In the genomic region with DNA sequence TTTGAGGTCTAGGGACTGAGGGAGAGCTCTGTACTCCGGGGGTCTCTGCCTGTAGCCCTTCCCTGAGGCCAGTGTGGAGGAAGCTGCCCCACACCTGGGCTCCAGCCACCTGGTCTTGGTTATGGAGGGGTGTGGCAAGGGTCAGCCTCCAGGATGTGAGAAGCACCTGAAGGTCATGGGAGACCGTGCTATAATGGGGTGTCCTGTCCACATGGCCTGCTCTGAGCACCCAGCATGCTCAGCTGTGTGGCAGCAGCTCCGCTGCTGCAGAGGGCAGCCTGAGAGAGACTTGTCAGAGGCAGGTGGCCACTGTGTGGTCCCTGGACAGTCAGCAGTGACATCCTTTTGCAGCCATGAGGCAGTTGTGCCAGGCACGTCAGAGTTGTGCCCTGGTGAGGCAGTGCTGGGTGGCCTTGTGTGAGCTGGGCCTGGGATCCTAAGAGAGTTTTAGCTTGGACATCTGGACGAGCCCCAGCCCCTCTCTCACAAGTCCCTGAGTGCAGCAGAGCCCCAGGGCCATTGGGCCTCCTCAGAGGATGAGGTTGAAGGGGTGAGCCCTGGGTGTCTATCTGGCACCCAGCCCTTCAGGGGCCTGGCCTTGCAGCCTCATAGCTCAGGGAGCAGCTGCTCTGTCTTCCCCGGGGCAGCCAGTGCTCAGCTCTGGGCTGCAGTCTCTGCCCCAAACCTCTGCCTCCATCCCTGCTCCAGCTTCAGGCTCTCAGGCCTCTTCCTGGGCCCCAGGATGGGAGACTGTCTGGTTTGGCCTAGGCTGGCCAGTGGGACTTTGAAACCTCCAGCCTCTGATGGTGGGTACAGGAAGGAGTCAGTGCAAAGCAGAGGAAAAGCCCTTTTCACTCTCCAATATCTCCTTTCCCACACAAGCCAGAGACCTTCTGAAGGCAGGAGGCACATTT, we compare ENCODE assay signal across 20 cellular contexts. TPM values are rescaled to one million over a fixed set of nuclear protein-coding genes. Genes with fewer than 3 reads are reported as not detected.
A peak's percentile ranks its signal among the peaks of the same experiment; 100 is the strongest.
DNase-seq lines count a peak whose midpoint lies in the region; ATAC-seq and TF ChIP-seq lines count a peak whose summit lies in the region.
"Had no signal": no experiment of that assay in that cellular context is flagged by ENCODE, and none has a peak within 500 bp of the region (broad histone marks: within the 10 kb centered on the region; RNA-seq: fewer than 3 reads in every experiment).

No MANE protein-coding gene starts in this region.

- H3K4me3 ChIP-seq in SK-N-SH (ENCODE audit: low read depth in 2 of 2, low read length in 1 of 2) (no peak overlapping the region), duodenal mucosa (ENCODE audit: low read depth in 1 of 2, low read length in 2 of 2) (no peak overlapping the region), neural progenitor cell (no peak overlapping the region), testis (no peak overlapping the region)
- H3K4me3 ChIP-seq: thoracic aorta had no signal

- H4K20me1 ChIP-seq in SK-N-SH (ENCODE audit: insufficient read depth) = no peaks in the 10 kb centered on the region
- no peaks in the 10 kb centered on the region for H4K20me1 ChIP-seq in neural progenitor cell (ENCODE audit: low read depth)

- H3K36me3 ChIP-seq in SK-N-SH (replicated peaks in 1 of 2; ENCODE audit: control insufficient read depth in 1 of 2, insufficient read depth in 2 of 2, low read length in 1 of 2) (peaks cover 0 to 4% of the 10 kb centered on the region in 2 experiments), duodenal mucosa (ENCODE audit: control insufficient read depth in 1 of 2, insufficient read depth in 2 of 2, low read length in 2 of 2) (peaks cover 12% of the 10 kb centered on the region in 2 donors), neural progenitor cell (no peaks in the 10 kb centered on the region), testis (ENCODE audit: low read depth, missing control alignments) (no peaks in the 10 kb centered on the region)

- no peak for TF ChIP-seq EP300 in SK-N-SH (IDR thresholded peaks at IDR 0.05; ENCODE audit: borderline replicate concordance in 1 of 2, low read depth in 1 of 2, low read length in 1 of 2)

- H3K4me1 ChIP-seq in SK-N-SH (ENCODE audit: control insufficient read depth in 1 of 2, insufficient read depth in 2 of 2, low read depth in 1 of 2, low read length in 1 of 2) (peaks cover 0 to 24% of the 10 kb centered on the region in 2 experiments; a peak in 1 of 4 replicates), duodenal mucosa (ENCODE audit: control insufficient read depth in 1 of 2, insufficient read depth in 2 of 2, low read length in 2 of 2) (peaks cover 0 to 4% of the 10 kb centered on the region in 2 donors), neural progenitor cell (peaks cover 9% of the 10 kb centered on the region), testis (peaks cover 35% of the 10 kb centered on the region)
- H3K4me1 ChIP-seq: foreskin keratinocyte had no signal

- H3K9me3 ChIP-seq in SK-N-SH = no peaks in the 10 kb centered on the region
- no peaks in the 10 kb centered on the region for H3K9me3 ChIP-seq in duodenal mucosa (ENCODE audit: control insufficient read depth in 1 of 2, low read length in 2 of 2)
- H3K9me3 ChIP-seq in neural progenitor cell (ENCODE audit: low read depth) = no peaks in the 10 kb centered on the region
- H3K9me3 ChIP-seq in testis = no peaks in the 10 kb centered on the region
- H3K9me3 ChIP-seq: thoracic aorta had no signal

- H3F3A ChIP-seq in SK-N-SH (replicated peaks; ENCODE audit: insufficient read depth) (no peaks in the 10 kb centered on the region), neural progenitor cell (ENCODE audit: low read depth) (no peaks in the 10 kb centered on the region)

- in situ Hi-C loops in KBM-7 (cut with MboI; ENCODE audit: low pct_unique_long_range_greater_than_20kb, low sequenced_read_pairs) = no loop called here

- H3K9me2 ChIP-seq in SK-N-SH = no peaks in the 10 kb centered on the region

- intact Hi-C loops in testis (cut with DNase I; ENCODE audit: low total_unique reads) = no loop called here

- TF ChIP-seq RAD21 in SK-N-SH (IDR thresholded peaks at IDR 0.05; ENCODE audit: low read length) = no peak

- ATAC-seq in naive thymus-derived CD8-positive, alpha-beta T cell = no peak
- ATAC-seq in HG03469 (IDR thresholded peaks at IDR 0.05; ENCODE audit: unreplicated experiment) (no peak), GM21528 (IDR thresholded peaks at IDR 0.05; ENCODE audit: low FRiP score, unreplicated experiment) (no peak)
- ATAC-seq: activated naive CD4-positive, alpha-beta T cell treated with anti-CD3 and anti-CD28 coated beads, Interleukin-2, amount 50 U/mL, for 72 hours; foreskin keratinocyte; natural killer cell had no signal

- no peak overlapping the region for H3K4me2 ChIP-seq in SK-N-SH
- H3K4me2 ChIP-seq in neural progenitor cell = no peak overlapping the region

- CTCF ChIA-PET in SK-N-SH (lab: Yijun Ruan, JAX) = interaction anchor here (1.0 to 15.6 kb wide), 6 partner anchors 11 to 69 kb away, joined by 3 to 279 read pairs (median 4); a partner anchor contains a TSS

- TF ChIP-seq POLR2A in testis (IDR thresholded peaks at IDR 0.05) = no peak

- peaks cover 2% of the 10 kb centered on the region for H3K27me3 Mint-ChIP-seq in neural progenitor cell (ENCODE audit: insufficient read depth, low read depth)
- no peaks in the 10 kb centered on the region for H3K27me3 Mint-ChIP-seq in naive thymus-derived CD8-positive, alpha-beta T cell

- H3K4me1 Mint-ChIP-seq in neural progenitor cell = peaks cover 7% of the 10 kb centered on the region
- H3K4me1 Mint-ChIP-seq in naive thymus-derived CD8-positive, alpha-beta T cell = peaks cover 0 to 5% (median 0%) of the 10 kb centered on the region in 4 donors
- H3K4me1 Mint-ChIP-seq: natural killer cell had no signal

- 62% methylated on average over 4 of the region's 6 CpGs for WGBS in SK-N-SH (ENCODE audit: low lambda C conversion rate)
- WGBS in testis, 2 donors = 50 to 63% methylated on average over 3 to 6 of the region's 6 CpGs

- no peak overlapping the region for H3K27ac Mint-ChIP-seq in neural progenitor cell
- no peak overlapping the region for H3K27ac Mint-ChIP-seq in naive thymus-derived CD8-positive, alpha-beta T cell
- H3K27ac Mint-ChIP-seq: activated CD4-positive, alpha-beta T cell treated with anti-CD3 and anti-CD28 coated beads, Interleukin-2, amount 10 ng/mL, durations not matched to agents 7 days and 5 days; activated naive CD4-positive, alpha-beta T cell treated with anti-CD3 and anti-CD28 coated beads, Interleukin-2, amount 50 U/mL, for 72 hours; natural killer cell had no signal

- H3K27ac ChIP-seq in SK-N-SH (ENCODE audit: low read depth in 2 of 2, low read length in 1 of 2) (peak overlapping the region in 1 of 2 experiments; percentile 64; a peak in 1 of 4 replicates), duodenal mucosa (ENCODE audit: low read depth, low read length) (peak overlapping the region; percentile 10), neural progenitor cell (no peak overlapping the region), testis (peak overlapping the region; percentile 81 to 92)
- H3K27ac ChIP-seq: C4-2B, foreskin keratinocyte, thoracic aorta had no signal

- TF ChIP-seq CTCF in SK-N-SH (IDR thresholded peaks at IDR 0.05) (no peak), neural progenitor cell (IDR thresholded peaks at IDR 0.05) (no peak), testis (IDR thresholded peaks at IDR 0.05) (no peak)

- no peaks in the 10 kb centered on the region for H3K36me3 Mint-ChIP-seq in neural progenitor cell
- H3K36me3 Mint-ChIP-seq in naive thymus-derived CD8-positive, alpha-beta T cell = no peaks in the 10 kb centered on the region
- H3K36me3 Mint-ChIP-seq: natural killer cell had no signal

- no peaks in the 10 kb centered on the region for H3K9me3 Mint-ChIP-seq in neural progenitor cell
- no peaks in the 10 kb centered on the region for H3K9me3 Mint-ChIP-seq in naive thymus-derived CD8-positive, alpha-beta T cell
- H3K9me3 Mint-ChIP-seq: activated CD4-positive, alpha-beta T cell treated with anti-CD3 and anti-CD28 coated beads, Interleukin-2, amount 10 ng/mL, durations not matched to agents 7 days and 5 days; activated naive CD4-positive, alpha-beta T cell treated with anti-CD3 and anti-CD28 coated beads, Interleukin-2, amount 50 U/mL, for 72 hours; natural killer cell had no signal

- H3K79me2 ChIP-seq in SK-N-SH (ENCODE audit: insufficient read depth) (no peaks in the 10 kb centered on the region), neural progenitor cell (ENCODE audit: low read depth) (no peaks in the 10 kb centered on the region)

- POLR2A ChIA-PET in SK-N-SH (lab: Yijun Ruan, JAX) = interaction anchor here (0.5 to 1.5 kb wide), 5 partner anchors 12 to 44 kb away, joined by 3 to 5 read pairs (median 4); no protein-coding TSS in a partner anchor
- POLR2A ChIA-PET in naive thymus-derived CD8-positive, alpha-beta T cell (lab: Charles Lee) = no interaction called here

- no peak overlapping the region for H3K4me3 Mint-ChIP-seq in neural progenitor cell
- no peak overlapping the region for H3K4me3 Mint-ChIP-seq in naive thymus-derived CD8-positive, alpha-beta T cell
- H3K4me3 Mint-ChIP-seq: activated CD4-positive, alpha-beta T cell treated with anti-CD3 and anti-CD28 coated beads, Interleukin-2, amount 10 ng/mL, durations not matched to agents 7 days and 5 days; natural killer cell had no signal

- H3K9ac ChIP-seq in SK-N-SH (no peak overlapping the region), duodenal mucosa (ENCODE audit: low read depth in 1 of 2, low read length in 2 of 2) (no peak overlapping the region), neural progenitor cell (peak overlapping the region; percentile 22)

- H2AFZ ChIP-seq in SK-N-SH (ENCODE audit: low read depth) (no peak overlapping the region), neural progenitor cell (replicated peaks) (peak overlapping the region; percentile 95)

- H3K27me3 ChIP-seq in SK-N-SH (ENCODE audit: insufficient read depth) (no peaks in the 10 kb centered on the region), duodenal mucosa (ENCODE audit: control insufficient read depth in 1 of 2, insufficient read depth in 2 of 2, low read length in 2 of 2) (no peaks in the 10 kb centered on the region), neural progenitor cell (peaks cover 18% of the 10 kb centered on the region), testis (no peaks in the 10 kb centered on the region)
- H3K27me3 ChIP-seq: foreskin keratinocyte had no signal

- DNase-seq in SK-N-SH = peak; percentile 57
- DNase-seq in neural progenitor cell (ENCODE audit: low spot score) = no peak
- no peak for DNase-seq in testis
- DNase-seq in naive thymus-derived CD8-positive, alpha-beta T cell = no peak
- DNase-seq in KBM-7 = no peak
- DNase-seq: activated CD4-positive, alpha-beta T cell treated with anti-CD3 and anti-CD28 coated beads, Interleukin-2, amount 10 ng/mL, durations not matched to agents 7 days and 5 days; DMS53; foreskin keratinocyte; natural killer cell; NCI-H1694 treated with DMSO at 0.1 percent for 48 hours; NCI-H510A treated with DMSO at 0.1 percent for 48 hours; stimulated activated CD4-positive, alpha-beta T cell treated with anti-CD3 and anti-CD28 coated beads, Interleukin-2, amount 100 ng/mL, for 24 hours had no signal

RNA-seq across cellular contexts. Expression of a gene that starts 7.4 kb away (rescaled TPM):
- polyA plus RNA-seq in SK-N-SH (2012; rRNA removed) (160 and 170 TPM in 2 replicates), testis (ENCODE audit: insufficient read depth, low read depth, low replicate concordance) (64.5 TPM)
- 109 and 133 TPM in 2 replicates for polyA plus RNA-seq in SK-N-SH (2012; cell fraction: cytosol; rRNA removed)
- polyA plus RNA-seq in SK-N-SH (2012; cell fraction: nucleus; rRNA removed) = 170 and 184 TPM in 2 replicates
- total RNA-seq in neural progenitor cell (ENCODE audit: low replicate concordance) (19.8 and 33.7 TPM in 2 replicates), testis (10 to 100 TPM; 52.6 to 64.5 TPM)
- total RNA-seq in naive thymus-derived CD8-positive, alpha-beta T cell = 10 to 100 TPM; 18.0 to 19.4 TPM
- polyA plus RNA-seq in naive thymus-derived CD8-positive, alpha-beta T cell = 10 to 100 TPM; 17.6 to 28.8 (median 22.2) TPM

RNA-seq across cellular contexts. Expression of a gene that starts 11.2 kb away (rescaled TPM):
- polyA plus RNA-seq in SK-N-SH (2012; rRNA removed) = 75.2 and 120 TPM in 2 replicates
- 17.7 and 20.0 TPM in 2 replicates for polyA plus RNA-seq in SK-N-SH (2012; cell fraction: cytosol; rRNA removed)
- 429 and 610 TPM in 2 replicates for polyA plus RNA-seq in SK-N-SH (2012; cell fraction: nucleus; rRNA removed)
- 8.2 and 13.0 TPM in 2 replicates for total RNA-seq in neural progenitor cell (ENCODE audit: low replicate concordance)
- total RNA-seq in testis = 10 to 100 TPM; 55.1 to 88.5 TPM
- 41.5 TPM for polyA plus RNA-seq in testis (ENCODE audit: insufficient read depth, low read depth, low replicate concordance)
- total RNA-seq in naive thymus-derived CD8-positive, alpha-beta T cell = 1 to 10 TPM; 1.9 to 2.4 TPM
- polyA plus RNA-seq in naive thymus-derived CD8-positive, alpha-beta T cell = under 1 TPM; 0.39 to 0.79 (median 0.45) TPM

RNA-seq across cellular contexts. Expression of a gene that starts 17.1 kb away (rescaled TPM):
- not detected in 2 replicates for polyA plus RNA-seq in SK-N-SH (2012; rRNA removed)
- 0.04 TPM in 1 of 2 replicates, not detected in the other for polyA plus RNA-seq in SK-N-SH (2012; cell fraction: cytosol; rRNA removed)
- polyA plus RNA-seq in SK-N-SH (2012; cell fraction: nucleus; rRNA removed) = 0.06 TPM in 1 of 2 replicates, not detected in the other
- not detected in 2 replicates for total RNA-seq in neural progenitor cell (ENCODE audit: low replicate concordance)
- total RNA-seq in testis = 10 to 100 TPM; 15.6 to 21.7 TPM
- polyA plus RNA-seq in testis (ENCODE audit: insufficient read depth, low read depth, low replicate concordance) = 2.6 TPM
- not detected for total RNA-seq in naive thymus-derived CD8-positive, alpha-beta T cell
- not detected for polyA plus RNA-seq in naive thymus-derived CD8-positive, alpha-beta T cell
- total RNA-seq: activated CD4-positive, alpha-beta T cell treated with anti-CD3 and anti-CD28 coated beads, Interleukin-2, amount 10 ng/mL, durations not matched to agents 7 days and 5 days; activated naive CD4-positive, alpha-beta T cell treated with anti-CD3 and anti-CD28 coated beads, Interleukin-2, amount 50 U/mL, for 72 hours; foreskin keratinocyte; MCF 10A; natural killer cell; SK-MEL-5 had no signal
- polyA plus RNA-seq: foreskin keratinocyte had no signal

RNA-seq across cellular contexts. Expression of a gene that starts 55.7 kb away (rescaled TPM):
- polyA plus RNA-seq in SK-N-SH (2012; rRNA removed) = 1.7 and 2.4 TPM in 2 replicates
- polyA plus RNA-seq in SK-N-SH (2012; cell fraction: cytosol; rRNA removed) = 1.0 and 1.6 TPM in 2 replicates
- 4.9 TPM in 2 replicates for polyA plus RNA-seq in SK-N-SH (2012; cell fraction: nucleus; rRNA removed)
- 1.1 and 7.4 TPM in 2 replicates for total RNA-seq in neural progenitor cell (ENCODE audit: low replicate concordance)
- 10 to 100 TPM in 1 of 2 donors, 1 to 10 TPM in 1; 8.9 to 10.4 TPM for total RNA-seq in testis
- 7.7 TPM for polyA plus RNA-seq in testis (ENCODE audit: insufficient read depth, low read depth, low replicate concordance)
- 10 to 100 TPM; 35.7 to 36.5 TPM for total RNA-seq in naive thymus-derived CD8-positive, alpha-beta T cell
- polyA plus RNA-seq in naive thymus-derived CD8-positive, alpha-beta T cell = 1 to 10 TPM; 2.0 to 5.2 (median 2.6) TPM
- total RNA-seq: MCF 10A had no signal

Comparison
In these comparisons a context has a peak if more than half of its experiments do, and no peak if none do; other contexts are left out.
1. RNA of a gene that starts 17.1 kb away (total RNA-seq): 15.6 to 21.7 TPM in testis; not detected in naive thymus-derived CD8-positive, alpha-beta T cell and not detected in neural progenitor cell; every median in the first group is over 10 times any median in the second.